8 cellular contexts compared by ENCODE assay signal in genomic region chr16:15144781-15145417, GRCh38. TPM values are rescaled to one million over a fixed set of nuclear protein-coding genes. Genes with fewer than 3 reads are reported as not detected.
DNase-seq lines count a peak whose midpoint lies in the region; ATAC-seq and TF ChIP-seq lines count a peak whose summit lies in the region.
"Not testable (repeated sequence)": the region's sequence is repeated elsewhere in the genome, so short reads cannot be mapped to it uniquely, and the experiment has no call there.

No MANE protein-coding gene starts in this region.

- DNase-seq in H9 (peak; percentile 32), upper lobe of right lung (peak; percentile 57)
- not testable (repeated sequence) for DNase-seq in SK-N-MC (ENCODE audit: low read depth, low spot score); chondrocyte (ENCODE audit: low spot score); glutamatergic neuron; neural crest cell (ENCODE audit: low read depth, low spot score)

- peak overlapping the region; percentile 88 to 95 (median 90); a peak in 5 of 7 replicates for H3K27ac Mint-ChIP-seq in H9
- H3K27ac Mint-ChIP-seq in chondrocyte (ENCODE audit: unreplicated experiment), result peak overlapping the region; percentile 79
- peak overlapping the region; percentile 78 for H3K27ac Mint-ChIP-seq in glutamatergic neuron (ENCODE audit: unreplicated experiment)
- not testable (repeated sequence) for H3K27ac Mint-ChIP-seq in neural crest cell (ENCODE audit: unreplicated experiment)

- not testable (repeated sequence) for H3K36me3 ChIP-seq in SK-N-MC (ENCODE audit: insufficient read depth, low read length); upper lobe of right lung

- not testable (repeated sequence) for H3K14ac ChIP-seq in H9 (ENCODE audit: insufficient read depth, low read length)

- H3K9me3 Mint-ChIP-seq in H9; chondrocyte (ENCODE audit: low read depth); glutamatergic neuron (ENCODE audit: unreplicated experiment); neural crest cell: not testable (repeated sequence)

- not testable (repeated sequence) for H2BK15ac ChIP-seq in H9 (ENCODE audit: low read depth, low read length)

- peak overlapping the region; percentile 37 for H3K4me2 ChIP-seq in H9 (ENCODE audit: insufficient read depth, insufficient read length, low read length)

- H4K20me1 ChIP-seq in H9 (ENCODE audit: control insufficient read depth, insufficient read depth, insufficient read length), result not testable (repeated sequence)

- not testable (repeated sequence) for ATAC-seq in upper lobe of right lung

- not testable (repeated sequence) for H2BK20ac ChIP-seq in H9 (ENCODE audit: low read depth, low read length, poor library complexity, severe bottlenecking)

- H3K27me3 Mint-ChIP-seq in H9 (ENCODE audit: low read depth); chondrocyte (ENCODE audit: low read depth); glutamatergic neuron (ENCODE audit: unreplicated experiment); neural crest cell (ENCODE audit: low read depth): not testable (repeated sequence)

- TF ChIP-seq CTCF in H9 (conservative IDR thresholded peaks at IDR 0.05); chondrocyte (IDR thresholded peaks at IDR 0.05); glutamatergic neuron (IDR thresholded peaks at IDR 0.05; ENCODE audit: partially characterized antibody, unreplicated experiment); neural crest cell (conservative IDR thresholded peaks at IDR 0.05); upper lobe of right lung (IDR thresholded peaks at IDR 0.05): not testable (repeated sequence)

- not testable (repeated sequence) for H4K8ac ChIP-seq in H9 (replicated peaks; ENCODE audit: insufficient read length, low read depth, low read length)

- intact Hi-C loops in upper lobe of right lung (cut with DNase I), result not testable (repeated sequence)

- H3K4me3 Mint-ChIP-seq in H9, result peak overlapping the region; percentile 22 to 62; a peak in 4 of 5 replicates
- H3K4me3 Mint-ChIP-seq in chondrocyte (ENCODE audit: unreplicated experiment), result peak overlapping the region; percentile 44
- H3K4me3 Mint-ChIP-seq in glutamatergic neuron (ENCODE audit: unreplicated experiment), result peak overlapping the region; percentile 59
- H3K4me3 Mint-ChIP-seq in neural crest cell, result peak overlapping the region; percentile 67

- H4K91ac ChIP-seq in H9 (ENCODE audit: insufficient read length, low read depth, low read length), result not testable (repeated sequence)

- no CpG with 5 or more reads among the region's 20 CpGs for WGBS in H9 (ENCODE audit: extremely low coverage, insufficient read length, low lambda C conversion rate)

- peak overlapping the region; percentile 58 for H3K18ac ChIP-seq in H9 (ENCODE audit: insufficient read length, low read depth, low read length)

- not testable (repeated sequence) for H3T11ph ChIP-seq in H9 (ENCODE audit: low read length)

- H3K23ac ChIP-seq in H9 (ENCODE audit: insufficient read length, low read depth, low read length), result not testable (repeated sequence)

- not testable (repeated sequence) for H3K79me1 ChIP-seq in H9 (ENCODE audit: insufficient read depth, low read depth, low read length, poor library complexity, severe bottlenecking)

- H2BK120ac ChIP-seq in H9 (ENCODE audit: low read depth, low read length, poor library complexity, severe bottlenecking), result not testable (repeated sequence)

- H3K27ac ChIP-seq in H9 (ENCODE audit: insufficient read length, low read depth, low read length) (peak overlapping the region; percentile 39), SK-N-MC (0 out of 2 replicates have a peak overlapping the region, but pooled peaks have one; percentile 36), layer of hippocampus (ENCODE audit: low read depth, low read length) (peak overlapping the region; percentile 69), skin epidermis (peak overlapping the region in 17 of 21 experiments; percentile 14 to 84 (median 74)), upper lobe of right lung (peak overlapping the region; percentile 66)

- peaks cover 16 to 33% of the 10 kb centered on the region in 2 experiments for H3K4me1 Mint-ChIP-seq in H9
- peaks cover 45% of the 10 kb centered on the region for H3K4me1 Mint-ChIP-seq in chondrocyte (ENCODE audit: low read depth)
- H3K4me1 Mint-ChIP-seq in glutamatergic neuron (ENCODE audit: low read depth, unreplicated experiment), result not testable (repeated sequence)
- H3K4me1 Mint-ChIP-seq in neural crest cell, result peaks cover 13% of the 10 kb centered on the region

- H3K4me1 ChIP-seq in H9 (ENCODE audit: insufficient read depth, low read length), result not testable (repeated sequence)
- H3K4me1 ChIP-seq in upper lobe of right lung, result peaks cover 15% of the 10 kb centered on the region

- H3K23me2 ChIP-seq in H9 (ENCODE audit: insufficient read length, low read depth, low read length, poor library complexity, severe bottlenecking), result not testable (repeated sequence)

- H3K9ac ChIP-seq in H9 (ENCODE audit: extremely low read depth, insufficient read length, low read length); SK-N-MC (ENCODE audit: insufficient read length): not testable (repeated sequence)

- H4K5ac ChIP-seq in H9 (ENCODE audit: insufficient read length, low read depth, low read length), result not testable (repeated sequence)

- H2BK12ac ChIP-seq in H9 (ENCODE audit: insufficient read length, low read depth, low read length), result not testable (repeated sequence)

- not testable (repeated sequence) for H2BK5ac ChIP-seq in H9 (ENCODE audit: insufficient read length, low read length)

- not testable (repeated sequence) for H3K4me3 ChIP-seq in SK-N-MC, upper lobe of right lung
- peak overlapping the region in 1 of 7 experiments; percentile 9 for H3K4me3 ChIP-seq in skin epidermis

- peak overlapping the region; percentile 59; the same call in 1 of the 2 replicates for H3K4ac ChIP-seq in H9 (ENCODE audit: low read depth, low read length)

- H3K9me3 ChIP-seq in H9 (ENCODE audit: control insufficient read depth, low read depth, low read length); SK-N-MC (ENCODE audit: low read depth, low read length); upper lobe of right lung: not testable (repeated sequence)

- peaks cover 22% of the 10 kb centered on the region; the same call in 1 of the 2 replicates for H3K79me2 ChIP-seq in H9 (ENCODE audit: insufficient read depth, low read length)

- H2AFZ ChIP-seq in H9 (ENCODE audit: low read length), result not testable (repeated sequence)

- H3K56ac ChIP-seq in H9 (ENCODE audit: insufficient read length, low read depth, low read length), result not testable (repeated sequence)

- not testable (repeated sequence) for H3K36me3 Mint-ChIP-seq in H9 (ENCODE audit: insufficient read depth in 1 of 3, low read depth in 3 of 3); chondrocyte (ENCODE audit: low read depth); glutamatergic neuron (ENCODE audit: unreplicated experiment); neural crest cell (ENCODE audit: low read depth)

- not testable (repeated sequence) for H2AK5ac ChIP-seq in H9 (ENCODE audit: insufficient read length, low read length)

- not testable (repeated sequence) for H3K27me3 ChIP-seq in H9 (ENCODE audit: insufficient read depth, low read length); layer of hippocampus (ENCODE audit: control insufficient read depth, insufficient read depth, low read length); upper lobe of right lung

RNA-seq across cellular contexts. Expression of gene RRN3, which starts 50.8 kb away (rescaled TPM):
- total RNA-seq in H9 (2021), result 40.9 and 44.3 TPM in 2 replicates
- total RNA-seq in chondrocyte, result 24.4 to 25.8 TPM (median 25.1 TPM) in 3 replicates
- total RNA-seq in glutamatergic neuron (ENCODE audit: unreplicated experiment), result 50.0 TPM
- 30.7 and 31.8 TPM in 2 replicates for total RNA-seq in neural crest cell
- 27.6 TPM for total RNA-seq in upper lobe of right lung
